In the genomic region with DNA sequence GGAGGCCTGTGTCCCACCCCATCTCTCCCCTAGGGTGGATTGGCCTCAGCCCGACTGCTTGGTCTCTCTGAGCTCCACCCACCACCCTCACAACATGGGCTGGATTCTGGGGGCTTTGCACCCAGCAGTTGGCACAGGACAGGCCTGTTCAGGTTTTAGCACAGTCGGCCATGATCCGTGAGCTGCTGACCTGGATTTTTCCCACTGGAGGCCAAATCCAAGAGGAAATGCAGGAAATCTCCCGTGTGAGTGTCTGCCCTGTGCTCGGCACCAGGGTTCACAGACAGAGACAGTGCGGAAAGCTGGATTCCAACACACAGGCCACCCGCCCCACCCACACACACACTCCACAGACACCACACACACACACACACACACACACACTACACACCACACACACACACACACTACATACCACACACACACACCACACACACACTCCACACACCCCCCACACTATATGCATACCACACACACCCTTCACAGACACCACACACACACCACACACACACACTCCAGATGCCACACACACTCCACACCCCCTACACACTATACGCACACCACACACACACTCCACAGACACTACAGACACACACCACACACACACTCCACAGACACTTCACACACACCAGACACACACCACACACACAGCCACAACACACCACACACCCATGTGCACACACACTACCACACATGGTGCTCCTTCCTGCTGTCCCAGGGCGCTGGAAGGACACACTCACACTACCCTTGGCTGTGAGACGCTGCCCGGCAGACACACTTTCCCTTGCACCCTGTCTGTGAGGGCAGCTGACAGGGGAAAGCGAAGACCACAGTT, we compare ENCODE assay signal across 15 cellular contexts. TPM values are rescaled to one million over a fixed set of nuclear protein-coding genes. Genes with fewer than 3 reads are reported as not detected.
A peak's percentile ranks its signal among the peaks of the same experiment; 100 is the strongest.
DNase-seq lines count a peak whose midpoint lies in the region; TF ChIP-seq lines count a peak whose summit lies in the region.
"Had no signal": no experiment of that assay in that cellular context is flagged by ENCODE, and none has a peak within 500 bp of the region (broad histone marks: within the 10 kb centered on the region; RNA-seq: fewer than 3 reads in every experiment).

No MANE protein-coding gene starts in this region.

- no peaks in the 10 kb centered on the region for H3K9me3 Mint-ChIP-seq in T-helper 2 cell treated with Interferon-gamma antibody and Interleukin-4, amounts not matched to agents 5 μg/mL and 100 μg/mL, for 36 hours
- no peaks in the 10 kb centered on the region for H3K9me3 Mint-ChIP-seq in osteocyte (ENCODE audit: unreplicated experiment)

- H4K20me1 ChIP-seq in Loucy (ENCODE audit: insufficient read depth, low read length, poor library complexity, severe bottlenecking): no peaks in the 10 kb centered on the region

- H3K4me2 ChIP-seq in Loucy (ENCODE audit: low read depth, low read length, poor library complexity, severe bottlenecking): no peak overlapping the region

- no peaks in the 10 kb centered on the region for H3K36me3 ChIP-seq in Loucy (ENCODE audit: insufficient read depth, low read length)
- H3K36me3 ChIP-seq: adrenal gland, pancreas, transverse colon had no signal

- DNase-seq in T-helper 2 cell treated with Interferon-gamma antibody and Interleukin-4, amounts not matched to agents 5 μg/mL and 100 μg/mL, for 36 hours (ENCODE audit: low spot score): no peak
- DNase-seq in T-helper 2 cell: no peak
- DNase-seq in coronary artery (ENCODE audit: low spot score): peak; percentile 50
- peak; percentile 57 for DNase-seq in osteocyte (ENCODE audit: extremely low spot score, unreplicated experiment)
- no peak for DNase-seq in G401 (ENCODE audit: low spot score)
- DNase-seq in posterior vena cava (ENCODE audit: low spot score): no peak
- no peak for DNase-seq in AG08395 (ENCODE audit: low spot score)
- DNase-seq: 8988T; activated CD4-positive, CD25-positive, alpha-beta regulatory T cell treated with anti-CD3 and anti-CD28 coated beads, Interleukin-2, amount 50 U/mL, for 72 hours; mammary epithelial cell; SW 1271; transverse colon had no signal

- TF ChIP-seq CTCF in Loucy (conservative IDR thresholded peaks at IDR 0.05; ENCODE audit: low read length) (no peak), coronary artery (IDR thresholded peaks at IDR 0.05) (no peak), osteocyte (IDR thresholded peaks at IDR 0.05) (no peak)

- peaks cover 62% of the 10 kb centered on the region for H3K4me1 Mint-ChIP-seq in T-helper 2 cell treated with Interferon-gamma antibody and Interleukin-4, amounts not matched to agents 5 μg/mL and 100 μg/mL, for 36 hours (ENCODE audit: low read depth)
- peaks cover 24% of the 10 kb centered on the region for H3K4me1 Mint-ChIP-seq in osteocyte (ENCODE audit: unreplicated experiment)

- intact Hi-C loops in posterior vena cava (cut with DNase I): no loop called here

- H3K9ac ChIP-seq in Loucy (ENCODE audit: low read depth, low read length, poor library complexity, severe bottlenecking): peak overlapping the region; percentile 54

- H3K4me1 ChIP-seq in Loucy (ENCODE audit: insufficient read depth, low read length, poor library complexity, severe bottlenecking): peaks cover 81% of the 10 kb centered on the region

- H3K27ac ChIP-seq in coronary artery: no peak overlapping the region
- H3K27ac ChIP-seq: adrenal gland, transverse colon had no signal

- no peak overlapping the region for H2AFZ ChIP-seq in Loucy (ENCODE audit: low read length)

- in situ Hi-C loops in G401 (cut with HindIII; ENCODE audit: low sequenced_read_pairs): no loop called here

- peaks cover 26% of the 10 kb centered on the region for H3F3A ChIP-seq in Loucy (ENCODE audit: low read depth)

- H3K36me3 Mint-ChIP-seq in T-helper 2 cell treated with Interferon-gamma antibody and Interleukin-4, amounts not matched to agents 5 μg/mL and 100 μg/mL, for 36 hours (ENCODE audit: low read depth): peaks cover 55% of the 10 kb centered on the region
- H3K36me3 Mint-ChIP-seq in osteocyte (ENCODE audit: unreplicated experiment): peaks cover 7% of the 10 kb centered on the region

- no peak overlapping the region for H3K4me3 Mint-ChIP-seq in T-helper 2 cell treated with Interferon-gamma antibody and Interleukin-4, amounts not matched to agents 5 μg/mL and 100 μg/mL, for 36 hours
- H3K4me3 Mint-ChIP-seq in osteocyte (ENCODE audit: unreplicated experiment): no peak overlapping the region

- peaks cover 34% of the 10 kb centered on the region for H3K79me2 ChIP-seq in Loucy (ENCODE audit: insufficient read depth, low read length)

- H3K27me3 ChIP-seq in Loucy (ENCODE audit: insufficient read depth, low read length, poor library complexity, severe bottlenecking): no peaks in the 10 kb centered on the region
- H3K27me3 ChIP-seq: adrenal gland, pancreas, transverse colon had no signal

- no peaks in the 10 kb centered on the region for H3K27me3 Mint-ChIP-seq in T-helper 2 cell treated with Interferon-gamma antibody and Interleukin-4, amounts not matched to agents 5 μg/mL and 100 μg/mL, for 36 hours (ENCODE audit: low read depth)
- H3K27me3 Mint-ChIP-seq in osteocyte (ENCODE audit: unreplicated experiment): no peaks in the 10 kb centered on the region

- H3K9me2 ChIP-seq in Loucy (replicated peaks; ENCODE audit: low read depth, low read length): no peaks in the 10 kb centered on the region

- H3K4me3 ChIP-seq in Loucy (ENCODE audit: low read length, poor library complexity, severe bottlenecking) (no peak overlapping the region), coronary artery (no peak overlapping the region)
- H3K4me3 ChIP-seq: adrenal gland, pancreas, transverse colon had no signal

- no peaks in the 10 kb centered on the region for H3K9me3 ChIP-seq in Loucy (ENCODE audit: insufficient read depth, low read depth, low read length)
- H3K9me3 ChIP-seq: adrenal gland, pancreas, transverse colon had no signal

- peak overlapping the region; percentile 56 for H3K27ac Mint-ChIP-seq in T-helper 2 cell treated with Interferon-gamma antibody and Interleukin-4, amounts not matched to agents 5 μg/mL and 100 μg/mL, for 36 hours
- H3K27ac Mint-ChIP-seq in osteocyte (ENCODE audit: unreplicated experiment): peak overlapping the region; percentile 24

RNA-seq across cellular contexts. Expression of a gene that starts 14.1 kb away (rescaled TPM):
- total RNA-seq in osteocyte: 13.8 and 18.6 TPM in 2 replicates
- 1.3 and 3.4 TPM in 2 replicates for total RNA-seq in G401 (2014; rRNA removed; shearing (Covaris generic))
- total RNA-seq in posterior vena cava: 10 to 100 TPM; 41.6 to 42.1 TPM

Comparison
In these comparisons a context has a peak if more than half of its experiments do, and no peak if none do; other contexts are left out.
1. DNase-seq: peak in coronary artery (single experiment) and osteocyte (single experiment); none in T-helper 2 cell treated with Interferon-gamma antibody and Interleukin-4, amounts not matched to agents 5 μg/mL and 100 μg/mL, for 36 hours (single experiment), T-helper 2 cell (0 of 5), G401 (single experiment), posterior vena cava (single experiment) and AG08395 (single experiment).